11 cellular contexts compared by ENCODE assay signal in genomic region chr12:53225635-53226424, GRCh38. TPM values are rescaled to one million over a fixed set of nuclear protein-coding genes. Genes with fewer than 3 reads are reported as not detected.
A peak's percentile ranks its signal among the peaks of the same experiment; 100 is the strongest.
DNase-seq lines count a peak whose midpoint lies in the region; ATAC-seq and TF ChIP-seq lines count a peak whose summit lies in the region.
"Had no signal": no experiment of that assay in that cellular context is flagged by ENCODE, and none has a peak within 500 bp of the region (broad histone marks: within the 10 kb centered on the region; RNA-seq: fewer than 3 reads in every experiment).

No MANE protein-coding gene starts in this region.

- BruUV-seq in Calu3 (replicated peaks; lab: Mats Ljungman, UMichigan), result no TSS peak

- H3K4me1 ChIP-seq in endodermal cell (ENCODE audit: control insufficient read depth, insufficient read depth, low read length) (peaks cover 11% of the 10 kb centered on the region), rectal smooth muscle tissue (ENCODE audit: control insufficient read depth, insufficient read depth, low read length) (peaks cover 25% of the 10 kb centered on the region), Peyer's patch (peaks cover 0 to 33% (median 10%) of the 10 kb centered on the region in 4 donors)

- H3K36me3 ChIP-seq in endodermal cell (ENCODE audit: control insufficient read depth, insufficient read depth, low read length) (no peaks in the 10 kb centered on the region), rectal smooth muscle tissue (ENCODE audit: control insufficient read depth, insufficient read depth, low read length) (no peaks in the 10 kb centered on the region), Peyer's patch (no peaks in the 10 kb centered on the region)

- TF ChIP-seq CTCF in Calu3 (IDR thresholded peaks at IDR 0.05; ENCODE audit: unreplicated experiment) (no peak), endodermal cell (conservative IDR thresholded peaks at IDR 0.05) (no peak), Peyer's patch (IDR thresholded peaks at IDR 0.05) (no peak)

- intact Hi-C loops in Calu3 (cut with micrococcal nuclease; ENCODE audit: unreplicated experiment), result no loop called here

- POLR2A ChIA-PET in T-cell (lab: Charles Lee), result no interaction called here

- no peaks in the 10 kb centered on the region for H3K9me3 ChIP-seq in endodermal cell (ENCODE audit: control insufficient read depth, low read length)
- no peaks in the 10 kb centered on the region for H3K9me3 ChIP-seq in Peyer's patch

- DNase-seq in Calu3 (no peak), T-cell (no peak), endodermal cell (peak; percentile 74), Peyer's patch (no peak), dedifferentiated amniotic fluid mesenchymal stem cell (ENCODE audit: extremely low spot score) (no peak)
- DNase-seq: activated B cell treated with CpG ODN at 0.5 μM for 24 hours, NCI-H2029 had no signal

- H3K27ac Mint-ChIP-seq in Calu3 (ENCODE audit: unreplicated experiment) (no peak overlapping the region), T-cell (peak overlapping the region; percentile 91 to 94), endodermal cell (no peak overlapping the region)

- H3K9me3 Mint-ChIP-seq in Calu3 (ENCODE audit: low read depth, unreplicated experiment) (no peaks in the 10 kb centered on the region), T-cell (no peaks in the 10 kb centered on the region), endodermal cell (no peaks in the 10 kb centered on the region)
- H3K9me3 Mint-ChIP-seq: activated B cell treated with CpG ODN at 0.5 μM for 24 hours had no signal

- H3K4me3 Mint-ChIP-seq in Calu3 (ENCODE audit: low read depth, unreplicated experiment) (peak overlapping the region; percentile 22), T-cell (peak overlapping the region in 1 of 3 donors; percentile 95), endodermal cell (no peak overlapping the region)
- H3K4me3 Mint-ChIP-seq: activated B cell treated with CpG ODN at 0.5 μM for 24 hours had no signal

- 85 to 97% methylated on average over 6 to 8 of the region's 10 CpGs for WGBS in endodermal cell (ENCODE audit: insufficient coverage in 1 of 2, insufficient read length in 1 of 2), 2 experiments

- no peak overlapping the region for H3K9ac ChIP-seq in endodermal cell (ENCODE audit: extremely low read depth, low read length, poor library complexity, severe bottlenecking)
- H3K9ac ChIP-seq in rectal smooth muscle tissue (ENCODE audit: low read length), result no peak overlapping the region

- H3K4me1 Mint-ChIP-seq in Calu3 (ENCODE audit: low read depth, unreplicated experiment), result peaks cover 79% of the 10 kb centered on the region
- peaks cover 67 to 72% (median 70%) of the 10 kb centered on the region in 3 donors for H3K4me1 Mint-ChIP-seq in T-cell
- peaks cover 46% of the 10 kb centered on the region for H3K4me1 Mint-ChIP-seq in endodermal cell

- ATAC-seq in T-cell (replicated peaks in 1 of 4) (no peak), HG03097 (IDR thresholded peaks at IDR 0.05; ENCODE audit: low FRiP score, unreplicated experiment) (no peak)
- ATAC-seq: HepG2 had no signal

- H3K27me3 ChIP-seq in endodermal cell (ENCODE audit: control insufficient read depth, insufficient read depth, low read length, poor library complexity, severe bottlenecking) (no peaks in the 10 kb centered on the region), rectal smooth muscle tissue (ENCODE audit: control insufficient read depth, insufficient read depth, low read length) (no peaks in the 10 kb centered on the region), Peyer's patch (no peaks in the 10 kb centered on the region)

- no peak for TF ChIP-seq POLR2A in Peyer's patch (IDR thresholded peaks at IDR 0.05)

- CTCF ChIA-PET in Calu3 (lab: Charles Lee), result interaction anchor here (0.7 kb wide), 1 partner anchor 70 kb away, joined by 3 read pairs; the partner anchor contains the start of gene PFDN5
- CTCF ChIA-PET in T-cell (lab: Charles Lee), result interaction anchor here in 1 of 2 donors (1.3 kb wide), 1 partner anchor 12 kb away, joined by 3 read pairs; no protein-coding TSS in a partner anchor

- H3K27ac ChIP-seq in endodermal cell (ENCODE audit: low read depth, low read length) (no peak overlapping the region), rectal smooth muscle tissue (ENCODE audit: low read depth, low read length) (peak overlapping the region; percentile 73), Peyer's patch (no peak overlapping the region)

- H3K4me3 ChIP-seq in endodermal cell (ENCODE audit: low read length), result no peak overlapping the region
- H3K4me3 ChIP-seq in rectal smooth muscle tissue (ENCODE audit: low read length), result no peak overlapping the region
- no peak overlapping the region for H3K4me3 ChIP-seq in Peyer's patch
- H3K4me3 ChIP-seq: lung had no signal

- H3K27me3 Mint-ChIP-seq in Calu3 (ENCODE audit: unreplicated experiment) (no peaks in the 10 kb centered on the region), T-cell (no peaks in the 10 kb centered on the region), endodermal cell (ENCODE audit: insufficient read depth) (peaks cover 24% of the 10 kb centered on the region)
- H3K27me3 Mint-ChIP-seq: activated B cell treated with CpG ODN at 0.5 μM for 24 hours had no signal

- H3K36me3 Mint-ChIP-seq in Calu3 (ENCODE audit: insufficient read depth, unreplicated experiment) (peaks cover 41% of the 10 kb centered on the region), T-cell (peaks cover 4% of the 10 kb centered on the region), endodermal cell (ENCODE audit: low read depth) (peaks cover 4% of the 10 kb centered on the region)

RNA-seq across cellular contexts. Expression of gene RARG, which starts 6.2 kb away (rescaled TPM):
- total RNA-seq in Calu3 (2022) (36.7 and 43.0 TPM in 2 replicates), T-cell (10 to 100 TPM; 20.3 to 91.3 (median 74.2) TPM), endodermal cell (10 to 100 TPM; 19.5 to 26.8 TPM), Peyer's patch (10 to 100 TPM in 1 of 4 donors, 1 to 10 TPM in 3; 1.9 to 10.7 (median 5.7) TPM)
- polyA plus RNA-seq in endodermal cell (2013, experiment 1 of 2), result 23.9 TPM
- 18.1 TPM for polyA plus RNA-seq in endodermal cell (2013, experiment 2 of 2)

RNA-seq across cellular contexts. Expression of gene ITGB7, which starts 18.8 kb away (rescaled TPM):
- total RNA-seq in Calu3 (2022) (4.3 and 5.0 TPM in 2 replicates), T-cell (100 to 1,000 TPM; 247 to 590 (median 469) TPM), endodermal cell (1 to 10 TPM; 1.4 TPM), Peyer's patch (10 to 100 TPM in 1 of 4 donors, 1 to 10 TPM in 3; 3.8 to 66.0 (median 4.4) TPM)
- polyA plus RNA-seq in endodermal cell (2013, experiment 1 of 2), result 0.18 TPM
- 0.46 TPM for polyA plus RNA-seq in endodermal cell (2013, experiment 2 of 2)

RNA-seq across cellular contexts. Expression of gene ESPL1, which starts 42.3 kb away (rescaled TPM):
- total RNA-seq in Calu3 (2022), result 24.3 and 31.1 TPM in 2 replicates
- total RNA-seq in T-cell, result 1 to 10 TPM; 1.2 to 2.5 (median 1.6) TPM
- total RNA-seq in endodermal cell, result 10 to 100 TPM; 33.3 to 50.7 TPM
- polyA plus RNA-seq in endodermal cell (2013, experiment 1 of 2), result 33.8 TPM
- polyA plus RNA-seq in endodermal cell (2013, experiment 2 of 2), result 34.2 TPM
- total RNA-seq in Peyer's patch, result 100 to 1,000 TPM in 1 of 4 donors, 10 to 100 TPM in 3; 47.0 to 108 (median 87.0) TPM

RNA-seq across cellular contexts. Expression of gene CSAD, which starts 45.1 kb away (rescaled TPM):
- 12.2 and 24.0 TPM in 2 replicates for total RNA-seq in Calu3 (2022)
- total RNA-seq in T-cell, result 10 to 100 TPM; 48.6 to 69.6 (median 62.3) TPM
- 10 to 100 TPM; 24.9 to 38.2 TPM for total RNA-seq in endodermal cell
- 20.2 TPM for polyA plus RNA-seq in endodermal cell (2013, experiment 1 of 2)
- 23.9 TPM for polyA plus RNA-seq in endodermal cell (2013, experiment 2 of 2)
- 100 to 1,000 TPM in 2 of 4 donors, 10 to 100 TPM in 2; 36.1 to 154 (median 109) TPM for total RNA-seq in Peyer's patch

RNA-seq across cellular contexts. Expression of gene ZNF740, which starts 45.3 kb away (rescaled TPM):
- total RNA-seq in Calu3 (2022) (30.3 and 32.7 TPM in 2 replicates), T-cell (10 to 100 TPM; 36.4 to 94.2 (median 83.9) TPM), endodermal cell (10 to 100 TPM; 54.0 to 54.6 TPM), Peyer's patch (10 to 100 TPM; 11.9 to 38.8 (median 23.1) TPM)
- 31.5 TPM for polyA plus RNA-seq in endodermal cell (2013, experiment 1 of 2)
- 26.9 TPM for polyA plus RNA-seq in endodermal cell (2013, experiment 2 of 2)

Comparison
In these comparisons a context has a peak if more than half of its experiments do, and no peak if none do; other contexts are left out.
1. H3K27ac Mint-ChIP-seq: peak in T-cell (2 of 2); none in Calu3 (single experiment) and endodermal cell (single experiment).